Comparison of ENCODE assay signal across 13 cellular contexts in the genomic region with DNA sequence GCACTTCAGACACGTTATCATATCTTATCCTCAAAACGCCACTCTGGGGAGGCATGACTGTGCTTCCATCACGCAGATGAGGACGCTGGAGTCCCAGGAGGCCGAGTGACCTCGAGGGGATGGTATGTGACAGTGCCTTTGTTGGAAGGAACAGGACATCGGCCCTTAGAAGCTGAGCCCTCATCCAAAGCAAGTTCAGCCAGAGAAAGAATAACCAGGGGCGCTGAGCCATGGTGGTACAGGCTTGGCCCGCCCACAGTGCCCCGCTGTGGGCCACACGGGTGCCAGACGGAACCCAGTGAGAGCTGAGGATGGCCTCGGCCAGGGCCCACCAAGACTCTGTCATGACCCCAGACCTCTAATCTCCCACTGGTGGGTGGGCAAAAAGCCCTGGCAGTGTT. TPM values are rescaled to one million over a fixed set of nuclear protein-coding genes. Genes with fewer than 3 reads are reported as not detected.
A peak's percentile ranks its signal among the peaks of the same experiment; 100 is the strongest.
DNase-seq lines count a peak whose midpoint lies in the region; ATAC-seq and TF ChIP-seq lines count a peak whose summit lies in the region.
"Had no signal": no experiment of that assay in that cellular context is flagged by ENCODE, and none has a peak within 500 bp of the region (broad histone marks: within the 10 kb centered on the region; RNA-seq: fewer than 3 reads in every experiment).

No MANE protein-coding gene starts in this region.

- no peaks in the 10 kb centered on the region for H3K9me3 Mint-ChIP-seq in endodermal cell
- H3K9me3 Mint-ChIP-seq: effector memory CD8-positive, alpha-beta T cell had no signal

- no peak overlapping the region for H2AFZ ChIP-seq in smooth muscle cell (ENCODE audit: low read depth)

- H3K4me1 ChIP-seq in HEK293 (ENCODE audit: control insufficient read depth, insufficient read depth, low read length) (peaks cover 4% of the 10 kb centered on the region; the same call in 1 of the 2 replicates), endodermal cell (ENCODE audit: control insufficient read depth, insufficient read depth, low read length) (peaks cover 26% of the 10 kb centered on the region), lung (ENCODE audit: control insufficient read depth in 2 of 2, insufficient read depth in 2 of 2, low read length in 2 of 2) (peaks cover 21 to 51% of the 10 kb centered on the region in 2 donors), smooth muscle cell (ENCODE audit: low read depth) (peaks cover 24% of the 10 kb centered on the region)

- H3K79me2 ChIP-seq in smooth muscle cell (ENCODE audit: low read depth) = no peaks in the 10 kb centered on the region

- no peak for TF ChIP-seq CTCF in HEK293 (tag by site-specific recombination; IDR thresholded peaks at IDR 0.05)
- no peak for TF ChIP-seq CTCF in endodermal cell (conservative IDR thresholded peaks at IDR 0.05)
- TF ChIP-seq CTCF in lung (IDR thresholded peaks at IDR 0.05; ENCODE audit: control extremely low read depth, extremely low read depth) = no peak
- no peak for TF ChIP-seq CTCF in smooth muscle cell (IDR thresholded peaks at IDR 0.05; ENCODE audit: borderline replicate concordance, insufficient read depth, poor library complexity, severe bottlenecking)

- POLR2A ChIA-PET in HEK293 (lab: Yijun Ruan, JAX) = interaction anchor here (11.0 kb wide), 1 partner anchor 170 kb away, joined by 150 read pairs; a partner anchor contains a TSS

- H3K9me3 ChIP-seq in HEK293 (ENCODE audit: control insufficient read depth, insufficient read depth, low read depth, low read length) (no peaks in the 10 kb centered on the region), endodermal cell (ENCODE audit: control insufficient read depth, low read length) (no peaks in the 10 kb centered on the region), lung (ENCODE audit: control insufficient read depth in 2 of 2, insufficient read depth in 1 of 2, low read length in 1 of 2) (no peaks in the 10 kb centered on the region), smooth muscle cell (replicated peaks; ENCODE audit: low read depth) (no peaks in the 10 kb centered on the region)

- no peaks in the 10 kb centered on the region for H3K27me3 Mint-ChIP-seq in endodermal cell (ENCODE audit: insufficient read depth)
- H3K27me3 Mint-ChIP-seq: effector memory CD8-positive, alpha-beta T cell had no signal

- peaks cover 14% of the 10 kb centered on the region for H3K36me3 Mint-ChIP-seq in endodermal cell (ENCODE audit: low read depth)

- peaks cover 21% of the 10 kb centered on the region for H3F3A ChIP-seq in smooth muscle cell (ENCODE audit: low read depth)

- ATAC-seq in lung (ENCODE audit: insufficient read depth, low FRiP score) (no peak), GM19455 (IDR thresholded peaks at IDR 0.05; ENCODE audit: unreplicated experiment) (no peak), HG03521 (IDR thresholded peaks at IDR 0.05; ENCODE audit: unreplicated experiment) (no peak), HG03039 (IDR thresholded peaks at IDR 0.05; ENCODE audit: unreplicated experiment) (no peak)
- ATAC-seq: effector memory CD8-positive, alpha-beta T cell had no signal

- H3K36me3 ChIP-seq in HEK293 (ENCODE audit: control insufficient read depth in 2 of 2, insufficient read depth in 1 of 2, low read length in 2 of 2) (peaks cover 0 to 51% of the 10 kb centered on the region in 2 experiments; a peak in 1 of 3 replicates), endodermal cell (ENCODE audit: control insufficient read depth, insufficient read depth, low read length) (no peaks in the 10 kb centered on the region), lung (ENCODE audit: control insufficient read depth in 2 of 2, insufficient read depth in 2 of 2, low read length in 2 of 2) (peaks cover 0 to 43% of the 10 kb centered on the region in 2 donors), smooth muscle cell (ENCODE audit: low read depth) (no peaks in the 10 kb centered on the region)

- H3K9ac ChIP-seq in endodermal cell (ENCODE audit: extremely low read depth, low read length, poor library complexity, severe bottlenecking) (no peak overlapping the region), smooth muscle cell (ENCODE audit: low read depth) (no peak overlapping the region)

- H3K4me3 Mint-ChIP-seq in endodermal cell = no peak overlapping the region
- H3K4me3 Mint-ChIP-seq: effector memory CD8-positive, alpha-beta T cell had no signal

- H4K20me1 ChIP-seq in smooth muscle cell (ENCODE audit: low read depth) = no peaks in the 10 kb centered on the region

- DNase-seq in endodermal cell (peak; percentile 49), lung (ENCODE audit: low spot score) (no peak), smooth muscle cell (lab: John Stamatoyannopoulos, UW; ENCODE audit: unreplicated experiment) (no peak), T-helper 9 cell (no peak)
- DNase-seq: effector memory CD8-positive, alpha-beta T cell; hypothalamus; NCI-H1436; NCI-H524 treated with DMSO at 0.1 percent for 48 hours; SHP77 had no signal

- WGBS in endodermal cell (ENCODE audit: insufficient coverage in 1 of 2, insufficient read length in 1 of 2), 2 experiments = 91 to 92% methylated on average over 7 to 13 of the region's 13 CpGs
- WGBS in lung, 2 donors = 89 to 92% methylated on average over 13 of the region's 13 CpGs
- WGBS in smooth muscle cell (ENCODE audit: low lambda C conversion rate) = 61% methylated on average over 13 of the region's 13 CpGs

- CTCF ChIA-PET in HEK293 (lab: Yijun Ruan, JAX) = no interaction called here

- H3K27ac Mint-ChIP-seq in endodermal cell = peak overlapping the region; percentile 33

- H3K27ac ChIP-seq in HEK293 (ENCODE audit: extremely low read depth, low read depth, low read length) = no peak overlapping the region
- H3K27ac ChIP-seq in endodermal cell (ENCODE audit: low read depth, low read length) = no peak overlapping the region
- peak overlapping the region; percentile 97 to 98 for H3K27ac ChIP-seq in lung (ENCODE audit: low read depth in 1 of 2, low read length in 1 of 2)
- peak overlapping the region; percentile 94 for H3K27ac ChIP-seq in smooth muscle cell (ENCODE audit: low read depth)

- H3K27me3 ChIP-seq in endodermal cell (ENCODE audit: control insufficient read depth, insufficient read depth, low read length, poor library complexity, severe bottlenecking) (no peaks in the 10 kb centered on the region), lung (ENCODE audit: control insufficient read depth, insufficient read depth) (no peaks in the 10 kb centered on the region), smooth muscle cell (ENCODE audit: low read depth) (no peaks in the 10 kb centered on the region)

- H3K4me3 ChIP-seq in HEK293 (ENCODE audit: low read depth, low read length) = no peak overlapping the region
- H3K4me3 ChIP-seq in endodermal cell (ENCODE audit: low read length) = no peak overlapping the region
- H3K4me3 ChIP-seq in lung = no peak overlapping the region
- H3K4me3 ChIP-seq in smooth muscle cell = no peak overlapping the region

- no peak overlapping the region for H3K4me2 ChIP-seq in smooth muscle cell

- H3K4me1 Mint-ChIP-seq in endodermal cell = peaks cover 10% of the 10 kb centered on the region

TF ChIP-seq in HEK293, 187 proteins besides CTCF, POLR2A, EP300 and RAD21:
- 0 out of 2 replicates have a peak, but pooled peaks have one; percentile 9 for TF ChIP-seq GLIS1 (tag by site-specific recombination; IDR thresholded peaks at IDR 0.05)
- TF ChIP-seq ZNF529 (tag by site-specific recombination; IDR thresholded peaks at IDR 0.05; ENCODE audit: insufficient replicate concordance) = no peak

RNA-seq across cellular contexts. Expression of a gene that starts 31.3 kb away (rescaled TPM):
- total RNA-seq in endodermal cell (10 to 100 TPM; 23.0 to 26.2 TPM), lung (10 to 100 TPM; 25.4 to 38.1 TPM), smooth muscle cell (9.3 and 12.7 TPM in 2 replicates)
- 19.6 TPM for polyA plus RNA-seq in endodermal cell (2013, experiment 1 of 2)
- 16.8 TPM for polyA plus RNA-seq in endodermal cell (2013, experiment 2 of 2)
- polyA plus RNA-seq in lung (10 to 100 TPM; 28.8 to 41.4 TPM), smooth muscle cell (20.1 and 20.4 TPM in 2 replicates)

RNA-seq across cellular contexts. Expression of a gene that starts 47.3 kb away (rescaled TPM):
- total RNA-seq in endodermal cell = under 1 TPM; 0.07 to 0.09 TPM
- polyA plus RNA-seq in endodermal cell (2013, experiment 1 of 2) = 9.4 TPM
- 8.1 TPM for polyA plus RNA-seq in endodermal cell (2013, experiment 2 of 2)
- total RNA-seq in lung = under 1 TPM; 0.37 to 0.54 TPM
- polyA plus RNA-seq in lung = under 1 TPM; 0.10 to 0.26 TPM
- total RNA-seq in smooth muscle cell = under 0.01 and 0.27 TPM in 2 replicates
- polyA plus RNA-seq in smooth muscle cell = not detected in 2 replicates

Comparison
In these comparisons a context has a peak if more than half of its experiments do, and no peak if none do; other contexts are left out.
1. H3K27ac ChIP-seq: peak in lung (2 of 2) and smooth muscle cell (single experiment); none in HEK293 (single experiment) and endodermal cell (single experiment).